ENCODE assay signal across 8 cellular contexts in genomic region chr21:16330340-16331319, GRCh38.
A peak's percentile ranks its signal among the peaks of the same experiment; 100 is the strongest.
DNase-seq lines count a peak whose midpoint lies in the region; ATAC-seq and TF ChIP-seq lines count a peak whose summit lies in the region.

No MANE protein-coding gene starts in this region.

- H3K27me3 Mint-ChIP-seq in activated naive CD4-positive, alpha-beta T cell treated with anti-CD3 and anti-CD28 coated beads for 36 hours (ENCODE audit: low read depth): no peaks in the 10 kb centered on the region

- ATAC-seq in HG02623 (IDR thresholded peaks at IDR 0.05; ENCODE audit: unreplicated experiment) (peak; percentile 89), SK-N-SH treated with all-trans-retinoic acid at 6 μM for 48 hours (peak; percentile 99)

- H4K20me1 ChIP-seq in neural cell (ENCODE audit: insufficient read depth): no peaks in the 10 kb centered on the region

- H3K27me3 ChIP-seq in ACC112 (ENCODE audit: insufficient read depth, low read length) (no peaks in the 10 kb centered on the region), neural cell (ENCODE audit: insufficient read depth, low read depth, low read length) (no peaks in the 10 kb centered on the region)

- no peaks in the 10 kb centered on the region for H3K4me1 Mint-ChIP-seq in activated naive CD4-positive, alpha-beta T cell treated with anti-CD3 and anti-CD28 coated beads for 36 hours (ENCODE audit: low read depth)

- H3K9ac ChIP-seq in neural cell (ENCODE audit: low read length): no peak overlapping the region

- H3K9me3 ChIP-seq in neural cell (ENCODE audit: low read length): no peaks in the 10 kb centered on the region

- intact Hi-C loops in activated naive CD4-positive, alpha-beta T cell treated with anti-CD3 and anti-CD28 coated beads for 36 hours (cut with micrococcal nuclease): loop anchor here (1.0 kb wide), 5 partner anchors 17 to 436 kb away; no protein-coding TSS in a partner anchor

- H3K4me1 ChIP-seq in ACC112 (ENCODE audit: control insufficient read depth, insufficient read depth, low read length, unreplicated experiment): no peaks in the 10 kb centered on the region

- H3K4me3 ChIP-seq in ACC112 (ENCODE audit: low read depth, low read length): peak overlapping the region; percentile 11; the same call in 1 of the 2 replicates
- no peak overlapping the region for H3K4me3 ChIP-seq in neural cell (ENCODE audit: low read length)

- no peak for TF ChIP-seq EP300 in neural cell (conservative IDR thresholded peaks at IDR 0.05; ENCODE audit: poor library complexity, severe bottlenecking)

- TF ChIP-seq RAD21 in neural cell (conservative IDR thresholded peaks at IDR 0.05): peak; percentile 85

- no peak overlapping the region for H3K4me2 ChIP-seq in neural cell (ENCODE audit: low read length)

- H3F3A ChIP-seq in neural cell (ENCODE audit: insufficient read depth, low read length, poor library complexity, severe bottlenecking): no peaks in the 10 kb centered on the region

- H2AFZ ChIP-seq in ACC112 (ENCODE audit: low read length, unreplicated experiment) (peak overlapping the region; percentile 35), neural cell (ENCODE audit: low read depth, low read length) (no peak overlapping the region)

- CTCF ChIA-PET in activated naive CD4-positive, alpha-beta T cell treated with anti-CD3 and anti-CD28 coated beads for 36 hours (lab: Charles Lee): interaction anchor here (0.7 to 2.1 kb wide), 11 partner anchors 9 to 325 kb away, joined by 3 to 20 read pairs (median 3); no protein-coding TSS in a partner anchor

- no peaks in the 10 kb centered on the region for H3K9me3 Mint-ChIP-seq in activated naive CD4-positive, alpha-beta T cell treated with anti-CD3 and anti-CD28 coated beads for 36 hours

- peak; percentile 10 for DNase-seq in GM10266 (ENCODE audit: extremely low spot score)
- peak; percentile 62 for DNase-seq in NCI-H1048 (lab: John Stamatoyannopoulos, UW)
- peak; percentile 88 for DNase-seq in fibroblast of peridontal ligament (ENCODE audit: extremely low read depth)
- DNase-seq in activated naive CD4-positive, alpha-beta T cell treated with anti-CD3 and anti-CD28 coated beads for 36 hours: no peak

- peak; percentile 68 for TF ChIP-seq CTCF in GM10266 (IDR thresholded peaks at IDR 0.05; ENCODE audit: control insufficient read depth, insufficient read depth, low read depth, missing control alignments)
- TF ChIP-seq CTCF in neural cell (IDR thresholded peaks at IDR 0.05; ENCODE audit: poor library complexity, severe bottlenecking): peak; percentile 86

- no peak overlapping the region for H3K27ac Mint-ChIP-seq in activated naive CD4-positive, alpha-beta T cell treated with anti-CD3 and anti-CD28 coated beads for 36 hours

- H3K36me3 Mint-ChIP-seq in activated naive CD4-positive, alpha-beta T cell treated with anti-CD3 and anti-CD28 coated beads for 36 hours (ENCODE audit: low read depth): no peaks in the 10 kb centered on the region

- H3K4me3 Mint-ChIP-seq in activated naive CD4-positive, alpha-beta T cell treated with anti-CD3 and anti-CD28 coated beads for 36 hours: no peak overlapping the region

- H3K27ac ChIP-seq in ACC112 (ENCODE audit: low read depth, low read length) (no peak overlapping the region), neural cell (ENCODE audit: low read length) (no peak overlapping the region)

- H3K36me3 ChIP-seq in ACC112 (ENCODE audit: insufficient read depth, low read length) (no peaks in the 10 kb centered on the region), neural cell (ENCODE audit: insufficient read depth, low read length) (no peaks in the 10 kb centered on the region)

- no peaks in the 10 kb centered on the region for H3K9me2 ChIP-seq in neural cell (ENCODE audit: insufficient read depth, low read length)

- H3K79me2 ChIP-seq in ACC112 (ENCODE audit: control insufficient read depth, insufficient read depth, low read length, unreplicated experiment) (no peaks in the 10 kb centered on the region), neural cell (replicated peaks; ENCODE audit: insufficient read depth, low read length) (peaks cover 9% of the 10 kb centered on the region)

TF ChIP-seq in SK-N-SH treated with all-trans-retinoic acid at 6 μM for 48 hours, 23 proteins besides CTCF, POLR2A, EP300 and RAD21:
- no peak for TF ChIP-seq ZNF565 (CRISPR knock-in tag; conservative IDR thresholded peaks at IDR 0.05; ENCODE audit: low read depth)
- no peak for TF ChIP-seq TOX (CRISPR knock-in tag; IDR thresholded peaks at IDR 0.05; ENCODE audit: borderline replicate concordance)
- TF ChIP-seq PPARA (CRISPR knock-in tag; IDR thresholded peaks at IDR 0.05; ENCODE audit: borderline replicate concordance): no peak
- TF ChIP-seq ISL1 (CRISPR knock-in tag; IDR thresholded peaks at IDR 0.05): no peak
- no peak for TF ChIP-seq TCF4 (CRISPR knock-in tag; IDR thresholded peaks at IDR 0.05; ENCODE audit: borderline replicate concordance)
- no peak for TF ChIP-seq CREB5 (CRISPR knock-in tag; IDR thresholded peaks at IDR 0.05; ENCODE audit: low read depth)
TF ChIP-seq in SK-N-SH treated with all-trans-retinoic acid at 6 μM for 48 hours: peak in this region for 0.

TF ChIP-seq in neural cell, 6 proteins besides CTCF, POLR2A, EP300 and RAD21:
- no peak for TF ChIP-seq TAF1 (IDR thresholded peaks at IDR 0.05; ENCODE audit: low read depth)
- TF ChIP-seq SMC3 (conservative IDR thresholded peaks at IDR 0.05; ENCODE audit: poor library complexity): peak; percentile 90
TF ChIP-seq in neural cell: peak in this region for 1.
